ENCODE assay signal across 21 cellular contexts in genomic region chr5:154900071-154900470, GRCh38. TPM values are rescaled to one million over a fixed set of nuclear protein-coding genes. Genes with fewer than 3 reads are reported as not detected.
"Had no signal": no experiment of that assay in that cellular context is flagged by ENCODE, and none has a peak within 500 bp of the region (broad histone marks: within the 10 kb centered on the region; RNA-seq: fewer than 3 reads in every experiment).

No MANE protein-coding gene starts in this region.

- H3K9me3 Mint-ChIP-seq: activated B cell treated with CpG ODN at 0.5 μM for 24 hours; activated CD8-positive, alpha-beta T cell treated with anti-CD3 and anti-CD28 coated beads for 36 hours; activated naive CD8-positive, alpha-beta T cell treated with anti-CD3 and anti-CD28 coated beads, Interleukin-2, amount 10 ng/mL, durations not matched to agents 7 days and 5 days; activated T-helper 1 cell treated with anti-CD3 and anti-CD28 coated beads, Interleukin-12 subunit alpha, Interleukin-12 subunit beta, Interleukin-2, Interleukin-4 antibody, amounts not matched to agents 30 ng/mL and 10 ng/mL and 1 ng/mL, durations not matched to agents 14 hours and 24 hours and 36 hours; natural killer cell had no signal

- ATAC-seq: activated CD8-positive, alpha-beta T cell treated with anti-CD3 and anti-CD28 coated beads for 36 hours; natural killer cell; T-helper 17 cell had no signal

- H3K27me3 Mint-ChIP-seq: activated B cell treated with CpG ODN at 0.5 μM for 24 hours; activated CD8-positive, alpha-beta T cell treated with anti-CD3 and anti-CD28 coated beads for 36 hours; activated naive CD8-positive, alpha-beta T cell treated with anti-CD3 and anti-CD28 coated beads, Interleukin-2, amount 10 ng/mL, durations not matched to agents 7 days and 5 days; T-helper 17 cell had no signal

- H3K4me3 Mint-ChIP-seq: activated B cell treated with CpG ODN at 0.5 μM for 24 hours; activated CD8-positive, alpha-beta T cell treated with anti-CD3 and anti-CD28 coated beads for 36 hours; activated naive CD8-positive, alpha-beta T cell treated with anti-CD3 and anti-CD28 coated beads, Interleukin-2, amount 10 ng/mL, durations not matched to agents 7 days and 5 days; activated T-helper 1 cell treated with anti-CD3 and anti-CD28 coated beads, Interleukin-12 subunit alpha, Interleukin-12 subunit beta, Interleukin-2, Interleukin-4 antibody, amounts not matched to agents 30 ng/mL and 10 ng/mL and 1 ng/mL, durations not matched to agents 14 hours and 24 hours and 36 hours; natural killer cell; T-helper 17 cell had no signal

- H3K27ac Mint-ChIP-seq: activated B cell treated with CpG ODN at 0.5 μM for 24 hours; activated CD8-positive, alpha-beta T cell treated with anti-CD3 and anti-CD28 coated beads for 36 hours; activated naive CD8-positive, alpha-beta T cell treated with anti-CD3 and anti-CD28 coated beads, Interleukin-2, amount 10 ng/mL, durations not matched to agents 7 days and 5 days; activated T-helper 1 cell treated with anti-CD3 and anti-CD28 coated beads, Interleukin-12 subunit alpha, Interleukin-12 subunit beta, Interleukin-2, Interleukin-4 antibody, amounts not matched to agents 30 ng/mL and 10 ng/mL and 1 ng/mL, durations not matched to agents 14 hours and 24 hours and 36 hours; natural killer cell; T-helper 17 cell had no signal

- DNase-seq: activated B cell treated with CpG ODN at 0.5 μM for 24 hours; activated CD4-positive, alpha-beta T cell treated with anti-CD3 and anti-CD28 coated beads for 48 hours; activated CD8-positive, alpha-beta memory T cell treated with anti-CD3 and anti-CD28 coated beads, Interleukin-2, amount 50 U/mL, for 48 hours; activated CD8-positive, alpha-beta T cell treated with anti-CD3 and anti-CD28 coated beads for 36 hours; activated naive CD4-positive, alpha-beta T cell; activated naive CD8-positive, alpha-beta T cell treated with anti-CD3 and anti-CD28 coated beads, Interleukin-2, amount 10 ng/mL, durations not matched to agents 7 days and 5 days; anterior cingulate cortex; cerebellar nuclear complex; effector memory CD4-positive, alpha-beta T cell; islet precursor cell; mesenchymal stem cell; natural killer cell; posterior cingulate gyrus; stimulated activated CD4-positive, alpha-beta T cell treated with anti-CD3 and anti-CD28 coated beads, Interleukin-15, amount 100 ng/mL, for 24 hours; stimulated activated CD4-positive, alpha-beta T cell treated with anti-CD3 and anti-CD28 coated beads, Interleukin-4, amount 100 ng/mL, for 1 hour; stimulated activated naive CD4-positive, alpha-beta T cell; substantia nigra; T-helper 17 cell had no signal

- H3K9me3 ChIP-seq: neutrophil had no signal

- H3K27ac ChIP-seq: neutrophil had no signal

- H3K27me3 ChIP-seq: neutrophil had no signal

- H3K4me3 ChIP-seq: skin epidermis had no signal

- H3K4me1 Mint-ChIP-seq: activated B cell treated with CpG ODN at 0.5 μM for 24 hours; activated naive CD8-positive, alpha-beta T cell treated with anti-CD3 and anti-CD28 coated beads, Interleukin-2, amount 10 ng/mL, durations not matched to agents 7 days and 5 days; natural killer cell had no signal

RNA-seq across cellular contexts. Expression of gene FAXDC2, which starts 49.7 kb away (rescaled TPM):
- total RNA-seq: activated B cell treated with CpG ODN at 0.5 μM for 24 hours; activated CD8-positive, alpha-beta T cell treated with anti-CD3 and anti-CD28 coated beads for 36 hours; activated naive CD8-positive, alpha-beta T cell treated with anti-CD3 and anti-CD28 coated beads, Interleukin-2, amount 10 ng/mL, durations not matched to agents 7 days and 5 days; activated T-helper 1 cell treated with anti-CD3 and anti-CD28 coated beads, Interleukin-12 subunit alpha, Interleukin-12 subunit beta, Interleukin-2, Interleukin-4 antibody, amounts not matched to agents 30 ng/mL and 10 ng/mL and 1 ng/mL, durations not matched to agents 14 hours and 24 hours and 36 hours had no signal
